17 cellular contexts compared by ENCODE assay signal in genomic region chr16:82701302-82702022, GRCh38.
DNase-seq lines count a peak whose midpoint lies in the region; TF ChIP-seq lines count a peak whose summit lies in the region.
"Had no signal": no experiment of that assay in that cellular context is flagged by ENCODE, and none has a peak within 500 bp of the region (broad histone marks: within the 10 kb centered on the region; RNA-seq: fewer than 3 reads in every experiment).

No MANE protein-coding gene starts in this region.

- intact Hi-C loops in posterior cingulate gyrus (cut with DNase I): no loop called here

- H3K27ac ChIP-seq in mesodermal cell (ENCODE audit: low read depth, low read length, severe bottlenecking): peak overlapping the region; percentile 6
- H3K27ac ChIP-seq: cardiac muscle cell, gastroesophageal sphincter, vagina, VCaP had no signal

- H3K4me3 ChIP-seq in choroid plexus epithelial cell (ENCODE audit: low read depth, low read length): no peak overlapping the region
- H3K4me3 ChIP-seq in mesodermal cell (ENCODE audit: extremely low read depth, insufficient read depth, low read length, poor library complexity, severe bottlenecking): no peak overlapping the region
- H3K4me3 ChIP-seq: cardiac muscle cell, gastroesophageal sphincter, vagina had no signal

- peak; percentile 10 for DNase-seq in ELR (ENCODE audit: low read depth)
- peak; percentile 10 for DNase-seq in MV-4-11 (lab: John Stamatoyannopoulos, UW)
- peak; percentile 17 for DNase-seq in choroid plexus epithelial cell (ENCODE audit: low read depth)
- no peak for DNase-seq in GF-D8 (lab: John Stamatoyannopoulos, UW)
- DNase-seq in posterior cingulate gyrus: no peak
- DNase-seq in inferior parietal cortex (ENCODE audit: extremely low spot score): no peak
- DNase-seq: activated naive CD4-positive, alpha-beta T cell treated with anti-CD3 and anti-CD28 coated beads for 36 hours; DMS79 treated with DMSO at 0.1 percent for 48 hours; endodermal cell; H7; midbrain; NCI-H1417 treated with DMSO at 0.1 percent for 48 hours had no signal

- H3K4me1 ChIP-seq in mesodermal cell (ENCODE audit: control insufficient read depth, insufficient read depth, low read length, poor library complexity, severe bottlenecking): peaks cover 48% of the 10 kb centered on the region

- peaks cover 12% of the 10 kb centered on the region for H3K36me3 ChIP-seq in mesodermal cell (ENCODE audit: control insufficient read depth, insufficient read depth, low read length)
- H3K36me3 ChIP-seq: cardiac muscle cell, gastroesophageal sphincter, vagina had no signal

- no peaks in the 10 kb centered on the region for H3K9me3 ChIP-seq in mesodermal cell (ENCODE audit: control insufficient read depth, low read length)
- H3K9me3 ChIP-seq: gastroesophageal sphincter, vagina had no signal

- no peak for TF ChIP-seq CTCF in choroid plexus epithelial cell (conservative IDR thresholded peaks at IDR 0.05; ENCODE audit: low read depth, low read length)

- WGBS in mesodermal cell (ENCODE audit: insufficient coverage in 2 of 2), 2 experiments: 90 to 98% methylated on average over 3 to 4 of the region's 6 CpGs

Comparison
In these comparisons a context has a peak if more than half of its experiments do, and no peak if none do; other contexts are left out.
1. DNase-seq: peak in ELR (single experiment), MV-4-11 (single experiment) and choroid plexus epithelial cell (single experiment); none in GF-D8 (single experiment), posterior cingulate gyrus (0 of 10) and inferior parietal cortex (single experiment).